24 cellular contexts compared by ENCODE assay signal in the genomic region with DNA sequence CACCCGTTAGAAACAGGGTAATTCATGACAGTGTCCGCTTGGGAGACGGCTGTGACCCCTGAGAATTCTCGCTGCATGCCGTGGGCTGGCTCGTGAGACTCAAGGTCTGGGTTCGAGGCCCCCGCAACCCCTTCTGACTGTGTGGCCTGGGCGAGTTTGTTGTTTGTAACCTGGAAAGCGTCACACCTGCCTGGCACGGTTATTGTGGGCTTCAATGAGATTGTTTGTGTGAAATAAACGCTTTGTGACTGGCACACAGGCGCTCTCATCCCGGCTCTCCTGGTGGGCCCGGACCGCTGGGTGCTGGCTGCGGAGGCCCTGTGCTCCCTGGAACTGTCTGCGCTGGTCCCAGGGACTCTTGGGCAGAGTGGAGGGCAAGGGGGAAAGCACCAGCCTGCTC. TPM values are rescaled to one million over a fixed set of nuclear protein-coding genes. Genes with fewer than 3 reads are reported as not detected.
DNase-seq lines count a peak whose midpoint lies in the region; ATAC-seq and TF ChIP-seq lines count a peak whose summit lies in the region.
"Had no signal": no experiment of that assay in that cellular context is flagged by ENCODE, and none has a peak within 500 bp of the region (broad histone marks: within the 10 kb centered on the region; RNA-seq: fewer than 3 reads in every experiment).

No MANE protein-coding gene starts in this region.

- no peaks in the 10 kb centered on the region for H3K9me3 Mint-ChIP-seq in progenitor cell of endocrine pancreas (ENCODE audit: low read depth)
- no peaks in the 10 kb centered on the region for H3K9me3 Mint-ChIP-seq in activated T-cell treated with anti-CD3 and anti-CD28 coated beads, Interleukin-2, amount 50 U/mL, for 24 hours
- H3K9me3 Mint-ChIP-seq: CD8-positive, alpha-beta memory T cell; H9 had no signal

- peaks cover 0 to 13% (median 0%) of the 10 kb centered on the region in 9 donors for H3K27me3 ChIP-seq in heart left ventricle
- H3K27me3 ChIP-seq in right atrium auricular region, result no peaks in the 10 kb centered on the region
- H3K27me3 ChIP-seq in lower lobe of right lung (ENCODE audit: low read depth), result peaks cover 7% of the 10 kb centered on the region
- H3K27me3 ChIP-seq: BE2C had no signal

- WGBS in heart left ventricle, 4 donors, result 87 to 94% (median 90%) methylated on average over 17 to 18 of the region's 18 CpGs

- H3K4me3 ChIP-seq in heart left ventricle, result no peak overlapping the region
- H3K4me3 ChIP-seq in right atrium auricular region, result no peak overlapping the region
- no peak overlapping the region for H3K4me3 ChIP-seq in lower lobe of right lung
- H3K4me3 ChIP-seq: GM12878 had no signal

- no peaks in the 10 kb centered on the region for H3K36me3 ChIP-seq in heart left ventricle
- H3K36me3 ChIP-seq in right atrium auricular region, result no peaks in the 10 kb centered on the region
- H3K36me3 ChIP-seq in lower lobe of right lung, result no peaks in the 10 kb centered on the region

- H3K27ac ChIP-seq in heart left ventricle, result no peak overlapping the region
- H3K27ac ChIP-seq in right atrium auricular region, result no peak overlapping the region
- H3K27ac ChIP-seq in lower lobe of right lung, result no peak overlapping the region

- H3K27me3 Mint-ChIP-seq in T-helper 17 cell (peaks cover 26% of the 10 kb centered on the region), progenitor cell of endocrine pancreas (no peaks in the 10 kb centered on the region)
- peaks cover 10% of the 10 kb centered on the region for H3K27me3 Mint-ChIP-seq in activated T-cell treated with anti-CD3 and anti-CD28 coated beads, Interleukin-2, amount 50 U/mL, for 24 hours

- H3K4me3 Mint-ChIP-seq in T-helper 17 cell (no peak overlapping the region), progenitor cell of endocrine pancreas (ENCODE audit: low read depth) (no peak overlapping the region)
- no peak overlapping the region for H3K4me3 Mint-ChIP-seq in activated T-cell treated with anti-CD3 and anti-CD28 coated beads, Interleukin-2, amount 50 U/mL, for 24 hours
- H3K4me3 Mint-ChIP-seq: CD4-positive, CD25-positive, alpha-beta regulatory T cell; CD8-positive, alpha-beta memory T cell; H9 had no signal

- H3K4me1 ChIP-seq in heart left ventricle (no peaks in the 10 kb centered on the region), right atrium auricular region (no peaks in the 10 kb centered on the region), lower lobe of right lung (no peaks in the 10 kb centered on the region)
- H3K4me1 ChIP-seq: BE2C had no signal

- intact Hi-C loops in heart left ventricle (cut with DNase I) (loop anchor here in 1 of 10 donors (10.0 kb wide), 1 partner anchor 375 kb away; no protein-coding TSS in a partner anchor), lower lobe of right lung (cut with DNase I) (no loop called here)

- TF ChIP-seq CTCF in heart left ventricle (IDR thresholded peaks at IDR 0.05) (no peak), right atrium auricular region (IDR thresholded peaks at IDR 0.05) (no peak), lower lobe of right lung (IDR thresholded peaks at IDR 0.05) (no peak), progenitor cell of endocrine pancreas (IDR thresholded peaks at IDR 0.05; ENCODE audit: unreplicated experiment) (no peak)

- peaks cover 2% of the 10 kb centered on the region for H3K36me3 Mint-ChIP-seq in T-helper 17 cell (ENCODE audit: low read depth)
- H3K36me3 Mint-ChIP-seq in progenitor cell of endocrine pancreas (ENCODE audit: insufficient read depth), result peaks cover 4% of the 10 kb centered on the region
- H3K36me3 Mint-ChIP-seq in activated T-cell treated with anti-CD3 and anti-CD28 coated beads, Interleukin-2, amount 50 U/mL, for 24 hours (ENCODE audit: low read depth), result no peaks in the 10 kb centered on the region
- H3K36me3 Mint-ChIP-seq: CD4-positive, CD25-positive, alpha-beta regulatory T cell; CD8-positive, alpha-beta memory T cell had no signal

- no peaks in the 10 kb centered on the region for H3K9me3 ChIP-seq in heart left ventricle
- no peaks in the 10 kb centered on the region for H3K9me3 ChIP-seq in right atrium auricular region
- no peaks in the 10 kb centered on the region for H3K9me3 ChIP-seq in T-helper 17 cell (ENCODE audit: control insufficient read depth, low read length, poor library complexity, severe bottlenecking)
- no peaks in the 10 kb centered on the region for H3K9me3 ChIP-seq in lower lobe of right lung
- H3K9me3 ChIP-seq: BE2C had no signal

- no peak for TF ChIP-seq POLR2A in heart left ventricle (IDR thresholded peaks at IDR 0.05)

- no peaks in the 10 kb centered on the region for H3K4me1 Mint-ChIP-seq in T-helper 17 cell
- peaks cover 43% of the 10 kb centered on the region for H3K4me1 Mint-ChIP-seq in progenitor cell of endocrine pancreas (ENCODE audit: low read depth)
- H3K4me1 Mint-ChIP-seq in activated T-cell treated with anti-CD3 and anti-CD28 coated beads, Interleukin-2, amount 50 U/mL, for 24 hours (ENCODE audit: low read depth), result no peaks in the 10 kb centered on the region
- H3K4me1 Mint-ChIP-seq: CD4-positive, CD25-positive, alpha-beta regulatory T cell; CD8-positive, alpha-beta memory T cell had no signal

- no peak for ATAC-seq in heart left ventricle
- no peak for ATAC-seq in T-helper 17 cell
- no peak for ATAC-seq in lower lobe of right lung
- ATAC-seq: GM12878 had no signal

- DNase-seq in heart left ventricle (peak in 3 of 5 donors; percentile 9 to 38 (median 19)), right atrium auricular region (ENCODE audit: low spot score) (no peak), T-helper 17 cell (no peak), lower lobe of right lung (peak; percentile 24), progenitor cell of endocrine pancreas (ENCODE audit: low spot score, unreplicated experiment) (no peak), NCI-H524 treated with DMSO at 0.1 percent for 48 hours (lab: John Stamatoyannopoulos, UW) (no peak)
- no peak for DNase-seq in activated T-cell treated with anti-CD3 and anti-CD28 coated beads, Interleukin-2, amount 50 U/mL, for 24 hours
- DNase-seq in effector CD8-positive, alpha-beta T cell (lab: John Stamatoyannopoulos, UW), result no peak
- DNase-seq: ACHN; BE2C; C1 segment of cervical spinal cord; CD4-positive, CD25-positive, alpha-beta regulatory T cell; CD8-positive, alpha-beta memory T cell; COR-L47; DMS 273 treated with DMSO at 0.1 percent for 48 hours; DMS53; DND-41; EL; H9 had no signal

- H3K27ac Mint-ChIP-seq in T-helper 17 cell, result peak overlapping the region; percentile 63
- peak overlapping the region; percentile 84 for H3K27ac Mint-ChIP-seq in progenitor cell of endocrine pancreas
- H3K27ac Mint-ChIP-seq in activated T-cell treated with anti-CD3 and anti-CD28 coated beads, Interleukin-2, amount 50 U/mL, for 24 hours, result no peak overlapping the region
- H3K27ac Mint-ChIP-seq: CD4-positive, CD25-positive, alpha-beta regulatory T cell; CD8-positive, alpha-beta memory T cell had no signal

RNA-seq across cellular contexts. Expression of a gene that starts 33.9 kb away (rescaled TPM):
- total RNA-seq in heart left ventricle (10 to 100 TPM in 4 of 9 donors, 1 to 10 TPM in 5; 3.6 to 37.7 (median 9.9) TPM), right atrium auricular region (1 to 10 TPM; 6.5 to 9.5 TPM), T-helper 17 cell (under 1 TPM in 1 of 2 donors, not detected in 1; 0.21 TPM), lower lobe of right lung (16.6 TPM), progenitor cell of endocrine pancreas (31.0 and 32.3 TPM in 2 replicates)
- polyA plus RNA-seq in heart left ventricle, result 10 to 100 TPM in 1 of 2 donors, 1 to 10 TPM in 1; 5.6 to 36.7 TPM
- total RNA-seq: A172, HepG2 had no signal
- polyA plus RNA-seq: CD4-positive, CD25-positive, alpha-beta regulatory T cell; CD8-positive, alpha-beta memory T cell had no signal

RNA-seq across cellular contexts. Expression of a gene that starts 43.7 kb away (rescaled TPM):
- total RNA-seq in heart left ventricle (not detected), right atrium auricular region (not detected), T-helper 17 cell (not detected), lower lobe of right lung (not detected), progenitor cell of endocrine pancreas (159 and 161 TPM in 2 replicates)
- not detected for polyA plus RNA-seq in heart left ventricle
- total RNA-seq: CD4-positive, CD25-positive, alpha-beta regulatory T cell; CD8-positive, alpha-beta memory T cell; G401; GM12878; H1; H9; HepG2 had no signal
- polyA plus RNA-seq: CD4-positive, CD25-positive, alpha-beta regulatory T cell; CD8-positive, alpha-beta memory T cell; GM12878; H1; HepG2 had no signal

Comparison
In these comparisons a context has a peak if more than half of its experiments do, and no peak if none do; other contexts are left out.
1. DNase-seq: peak in heart left ventricle (3 of 5) and lower lobe of right lung (single experiment); none in right atrium auricular region (single experiment), T-helper 17 cell (0 of 3), progenitor cell of endocrine pancreas (single experiment), activated T-cell treated with anti-CD3 and anti-CD28 coated beads, Interleukin-2, amount 50 U/mL, for 24 hours (single experiment), NCI-H524 treated with DMSO at 0.1 percent for 48 hours (single experiment) and effector CD8-positive, alpha-beta T cell (single experiment).
2. RNA of a gene that starts 43.7 kb away (total RNA-seq): 159 to 161 TPM in progenitor cell of endocrine pancreas; not detected in heart left ventricle, not detected in right atrium auricular region, not detected in T-helper 17 cell and not detected in lower lobe of right lung (single experiment); every median in the first group is over 100 times any median in the second.